In the genomic region with DNA sequence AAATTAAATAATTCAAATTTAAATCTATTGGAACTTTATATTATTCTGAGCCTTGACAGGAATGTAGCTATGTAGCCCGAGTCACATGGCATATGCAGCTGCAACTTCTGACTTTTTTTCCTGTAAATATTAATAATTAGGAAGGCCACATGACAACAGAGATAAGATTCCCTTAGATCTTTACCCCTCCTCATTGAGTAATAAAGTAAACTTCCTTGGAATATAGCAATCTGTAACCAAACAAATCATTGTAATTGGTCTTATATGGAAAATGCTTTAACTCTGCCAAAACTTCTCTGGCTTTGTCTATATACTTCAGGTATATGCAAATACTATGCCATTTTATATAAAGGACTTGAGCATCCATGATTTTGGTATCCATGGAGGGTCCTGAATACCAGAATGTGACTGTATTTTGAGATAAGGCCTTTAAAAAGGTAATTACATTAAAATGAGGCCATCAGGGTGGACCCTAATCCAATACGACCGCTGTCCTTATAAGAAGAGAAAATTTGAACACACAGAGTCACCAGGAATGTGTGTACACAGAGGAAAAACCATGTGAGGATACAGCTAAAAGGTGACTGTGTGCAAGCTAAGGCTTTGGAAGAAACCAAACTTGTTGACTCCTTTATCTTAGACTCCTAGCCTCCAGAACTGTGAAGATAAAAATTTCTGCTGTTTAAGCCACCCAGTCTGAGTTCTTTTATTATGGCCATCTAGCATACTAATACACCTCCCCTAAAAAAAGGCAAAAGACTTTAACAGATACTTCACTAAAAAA, we compare ENCODE assay signal across 26 cellular contexts.
"Had no signal": no experiment of that assay in that cellular context is flagged by ENCODE, and none has a peak within 500 bp of the region (broad histone marks: within the 10 kb centered on the region; RNA-seq: fewer than 3 reads in every experiment).

No MANE protein-coding gene starts in this region.

- H3K4me1 Mint-ChIP-seq: endodermal cell had no signal

- H3K4me3 ChIP-seq: colonic mucosa, esophagus squamous epithelium, gastrocnemius medialis, heart right ventricle, left lung, lower lobe of right lung had no signal

- H3K9me3 ChIP-seq: colonic mucosa, gastrocnemius medialis had no signal

- H3K27ac Mint-ChIP-seq: dendritic cell treated with granulocyte-macrophage colony-stimulating factor and Interleukin-4, amounts not matched to agents 40 ng/mL and 50 ng/mL, for 4 days; effector memory CD8-positive, alpha-beta T cell; endodermal cell had no signal

- FAIRE-seq: endometrium, islet of Langerhans, keratinocyte had no signal

- H3K27ac ChIP-seq: colonic mucosa, epithelial cell of prostate, esophagus squamous epithelium, gastrocnemius medialis, heart right ventricle, left lung, lower lobe of right lung had no signal

- H3K36me3 ChIP-seq: colonic mucosa, esophagus squamous epithelium, gastrocnemius medialis, heart right ventricle, left lung, lower lobe of right lung had no signal

- DNase-seq: colonic mucosa; cortex of kidney; effector CD8-positive, alpha-beta T cell; effector memory CD8-positive, alpha-beta T cell; endodermal cell; erythroblast; esophagus squamous epithelium; foreskin fibroblast; foreskin melanocyte; gastrocnemius medialis; glutamatergic neuron; head of caudate nucleus; heart right ventricle; hippocampal formation; left cardiac atrium; left lung; left ventricle myocardium superior; lower lobe of right lung; mesenchymal stem cell; midbrain had no signal

- ATAC-seq: effector memory CD8-positive, alpha-beta T cell; esophagus mucosa; gastrocnemius medialis; heart right ventricle; left cardiac atrium; left lung; left ventricle myocardium superior; lower lobe of right lung had no signal

- H3K4me1 ChIP-seq: colonic mucosa, esophagus squamous epithelium, left lung, lower lobe of right lung had no signal

- H3K27me3 Mint-ChIP-seq: dendritic cell treated with granulocyte-macrophage colony-stimulating factor and Interleukin-4, amounts not matched to agents 40 ng/mL and 50 ng/mL, for 4 days had no signal

- H3K4me3 Mint-ChIP-seq: dendritic cell treated with granulocyte-macrophage colony-stimulating factor and Interleukin-4, amounts not matched to agents 40 ng/mL and 50 ng/mL, for 4 days; effector memory CD8-positive, alpha-beta T cell; endodermal cell had no signal

- H3K27me3 ChIP-seq: colonic mucosa, esophagus squamous epithelium, gastrocnemius medialis, heart right ventricle, left lung had no signal
